ENCODE assay signal across 13 cellular contexts in genomic region chr10:22615101-22615500, GRCh38.
A peak's percentile ranks its signal among the peaks of the same experiment; 100 is the strongest.
DNase-seq lines count a peak whose midpoint lies in the region; ATAC-seq and TF ChIP-seq lines count a peak whose summit lies in the region.
"Had no signal": no experiment of that assay in that cellular context is flagged by ENCODE, and none has a peak within 500 bp of the region (broad histone marks: within the 10 kb centered on the region; RNA-seq: fewer than 3 reads in every experiment).

No MANE protein-coding gene starts in this region.

- no peaks in the 10 kb centered on the region for H3K27me3 Mint-ChIP-seq in activated T-cell treated with anti-CD3 and anti-CD28 coated beads, Interleukin-2, amount 50 U/mL, for 72 hours (ENCODE audit: low read depth)
- H3K27me3 Mint-ChIP-seq: brain had no signal

- peak overlapping the region; percentile 92 for H3K27ac Mint-ChIP-seq in activated T-cell treated with anti-CD3 and anti-CD28 coated beads, Interleukin-2, amount 50 U/mL, for 72 hours

- TF ChIP-seq EP300 in stomach (IDR thresholded peaks at IDR 0.05): no peak

- H3K36me3 Mint-ChIP-seq in activated T-cell treated with anti-CD3 and anti-CD28 coated beads, Interleukin-2, amount 50 U/mL, for 72 hours (ENCODE audit: insufficient read depth in 2 of 2): peaks cover 2 to 3% of the 10 kb centered on the region in 2 donors

- no peak for DNase-seq in activated T-cell treated with anti-CD3 and anti-CD28 coated beads, Interleukin-2, amount 50 U/mL, for 72 hours
- DNase-seq in activated T-cell treated with anti-CD3 and anti-CD28 coated beads, Interleukin-2, amount 50 U/mL, for 48 hours: no peak
- no peak for DNase-seq in effector memory CD4-positive, alpha-beta T cell
- no peak for DNase-seq in stomach
- DNase-seq in NCI-H446 treated with DMSO at 0.1 percent for 48 hours (lab: John Stamatoyannopoulos, UW): no peak
- DNase-seq: activated gamma-delta T cell treated with Interleukin-2 at 50 U/mL for 16 hours; NCI-H1048; NK-92 treated with Interleukin-12 subunit alpha and Interleukin-12 subunit beta, amount 100 ng/mL, for 24 hours; thyroid gland had no signal

- peak overlapping the region in 1 of 2 donors; percentile 84 for H3K4me3 Mint-ChIP-seq in activated T-cell treated with anti-CD3 and anti-CD28 coated beads, Interleukin-2, amount 50 U/mL, for 72 hours
- H3K4me3 Mint-ChIP-seq: brain had no signal

- H3F3A ChIP-seq in SU-DHL-6 (ENCODE audit: insufficient read depth): no peaks in the 10 kb centered on the region

- H3K27me3 ChIP-seq in SU-DHL-6 (ENCODE audit: low read length): no peaks in the 10 kb centered on the region
- no peaks in the 10 kb centered on the region for H3K27me3 ChIP-seq in effector memory CD4-positive, alpha-beta T cell (replicated peaks; ENCODE audit: control insufficient read depth, insufficient read depth, low read length, poor library complexity, severe bottlenecking)
- no peaks in the 10 kb centered on the region for H3K27me3 ChIP-seq in stomach
- H3K27me3 ChIP-seq: thyroid gland had no signal

- intact Hi-C loops in stomach (cut with DNase I; ENCODE audit: low total_unique reads): no loop called here

- H3K9ac ChIP-seq in SU-DHL-6 (ENCODE audit: low read length): no peak overlapping the region

- no peaks in the 10 kb centered on the region for H3K9me3 Mint-ChIP-seq in activated T-cell treated with anti-CD3 and anti-CD28 coated beads, Interleukin-2, amount 50 U/mL, for 72 hours

- H3K9me3 ChIP-seq in SU-DHL-6 (ENCODE audit: insufficient read depth, low read length) (no peaks in the 10 kb centered on the region), stomach (no peaks in the 10 kb centered on the region)
- H3K9me3 ChIP-seq in effector memory CD4-positive, alpha-beta T cell (ENCODE audit: control insufficient read depth, low read length): no peaks in the 10 kb centered on the region
- H3K9me3 ChIP-seq: thyroid gland had no signal

- TF ChIP-seq CTCF in SU-DHL-6 (IDR thresholded peaks at IDR 0.05; ENCODE audit: insufficient read depth, low read length, poor library complexity, severe bottlenecking) (no peak), stomach (IDR thresholded peaks at IDR 0.05) (no peak)

- 88 to 94% (median 91%) methylated on average over 2 of the region's 2 CpGs for WGBS in stomach, 5 donors

- H3K9me2 ChIP-seq in SU-DHL-6 (replicated peaks; ENCODE audit: insufficient read depth, low read length): no peaks in the 10 kb centered on the region

- peaks cover 94% of the 10 kb centered on the region for H3K4me1 Mint-ChIP-seq in activated T-cell treated with anti-CD3 and anti-CD28 coated beads, Interleukin-2, amount 50 U/mL, for 72 hours (ENCODE audit: low read depth)

- H3K27ac ChIP-seq in SU-DHL-6 (ENCODE audit: low read depth, low read length): no peak overlapping the region
- H3K27ac ChIP-seq in effector memory CD4-positive, alpha-beta T cell (ENCODE audit: insufficient read depth, low read length, poor library complexity, severe bottlenecking): peak overlapping the region; percentile 59
- H3K27ac ChIP-seq in stomach: peak overlapping the region in 4 of 5 donors; percentile 71 to 80 (median 74)
- H3K27ac ChIP-seq: thyroid gland had no signal

- TF ChIP-seq POLR2A in stomach (IDR thresholded peaks at IDR 0.05): no peak

- H3K4me1 ChIP-seq in effector memory CD4-positive, alpha-beta T cell (ENCODE audit: control insufficient read depth, insufficient read depth, low read length, poor library complexity, severe bottlenecking): peaks cover 82% of the 10 kb centered on the region
- peaks cover 17 to 68% (median 43%) of the 10 kb centered on the region in 4 donors for H3K4me1 ChIP-seq in stomach

- H3K79me2 ChIP-seq in SU-DHL-6 (ENCODE audit: insufficient read depth, low read length): peaks cover 21% of the 10 kb centered on the region

- H2AFZ ChIP-seq in SU-DHL-6 (ENCODE audit: low read depth, low read length, severe bottlenecking): no peak overlapping the region

- ATAC-seq in activated T-cell treated with anti-CD3 and anti-CD28 coated beads, Interleukin-2, amount 50 U/mL, for 72 hours (replicated peaks in 1 of 2): no peak
- no peak for ATAC-seq in GM21737 (IDR thresholded peaks at IDR 0.05; ENCODE audit: unreplicated experiment)
- no peak for ATAC-seq in GM18520 (IDR thresholded peaks at IDR 0.05; ENCODE audit: unreplicated experiment)

- H3K4me2 ChIP-seq in SU-DHL-6 (ENCODE audit: low read depth, low read length, poor library complexity, severe bottlenecking): peak overlapping the region; percentile 51

- H3K36me3 ChIP-seq in SU-DHL-6 (ENCODE audit: low read length): no peaks in the 10 kb centered on the region
- no peaks in the 10 kb centered on the region for H3K36me3 ChIP-seq in effector memory CD4-positive, alpha-beta T cell (ENCODE audit: control insufficient read depth, insufficient read depth, low read length)
- no peaks in the 10 kb centered on the region for H3K36me3 ChIP-seq in stomach
- H3K36me3 ChIP-seq: thyroid gland had no signal

- peaks cover 5% of the 10 kb centered on the region; the same call in 1 of the 2 replicates for H4K20me1 ChIP-seq in SU-DHL-6 (ENCODE audit: low read depth, low read length)

- H3K4me3 ChIP-seq in SU-DHL-6 (ENCODE audit: insufficient read depth, low read length, poor library complexity, severe bottlenecking) (no peak overlapping the region), stomach (peak overlapping the region in 1 of 4 donors; percentile 35)
- H3K4me3 ChIP-seq in effector memory CD4-positive, alpha-beta T cell (ENCODE audit: insufficient read depth, low read depth, low read length, poor library complexity, severe bottlenecking): no peak overlapping the region
- H3K4me3 ChIP-seq: thyroid gland had no signal
